Comparison of ENCODE assay signal across 15 cellular contexts in genomic region chr19:4654437-4655361, GRCh38. TPM values are rescaled to one million over a fixed set of nuclear protein-coding genes. Genes with fewer than 3 reads are reported as not detected.
DNase-seq lines count a peak whose midpoint lies in the region; ATAC-seq and TF ChIP-seq lines count a peak whose summit lies in the region.
"Had no signal": no experiment of that assay in that cellular context is flagged by ENCODE, and none has a peak within 500 bp of the region (broad histone marks: within the 10 kb centered on the region; RNA-seq: fewer than 3 reads in every experiment).

No MANE protein-coding gene starts in this region.

- no peak for TF ChIP-seq POLR2A in gastrocnemius medialis (IDR thresholded peaks at IDR 0.05)

- H3K4me3 ChIP-seq in OCI-LY7 (ENCODE audit: low read depth, low read length, poor library complexity, severe bottlenecking) (no peak overlapping the region), gastrocnemius medialis (no peak overlapping the region)

- no peak for DNase-seq in activated CD8-positive, alpha-beta T cell treated with anti-CD3 and anti-CD28 coated beads for 36 hours
- DNase-seq in activated CD8-positive, alpha-beta T cell treated with anti-CD3 and anti-CD28 coated beads, Interleukin-2, amount 10 ng/mL, durations not matched to agents 7 days and 5 days, result no peak
- DNase-seq in OCI-LY7 (ENCODE audit: low spot score), result peak; percentile 19
- no peak for DNase-seq in endothelial cell (ENCODE audit: low spot score)
- DNase-seq in gastrocnemius medialis, result no peak
- DNase-seq in NCI-H2196 (lab: John Stamatoyannopoulos, UW; ENCODE audit: unreplicated experiment), result no peak
- no peak for DNase-seq in NCI-H1092 treated with DMSO at 0.1 percent for 48 hours (lab: John Stamatoyannopoulos, UW)
- DNase-seq: activated CD4-positive, alpha-beta T cell treated with anti-CD3 and anti-CD28 coated beads for 48 hours; activated gamma-delta T cell treated with Interleukin-2 at 50 U/mL for 16 hours; cerebellar nuclear complex; DMS153; H7; NCI-H748 treated with DMSO at 0.1 percent for 48 hours had no signal

- no peaks in the 10 kb centered on the region for H3K9me3 Mint-ChIP-seq in activated CD8-positive, alpha-beta T cell treated with anti-CD3 and anti-CD28 coated beads for 36 hours
- H3K9me3 Mint-ChIP-seq in activated CD8-positive, alpha-beta T cell treated with anti-CD3 and anti-CD28 coated beads, Interleukin-2, amount 10 ng/mL, durations not matched to agents 7 days and 5 days (ENCODE audit: insufficient read depth), result no peaks in the 10 kb centered on the region
- H3K9me3 Mint-ChIP-seq in endothelial cell (ENCODE audit: unreplicated experiment), result no peaks in the 10 kb centered on the region
- H3K9me3 Mint-ChIP-seq: neural crest cell had no signal

- no peaks in the 10 kb centered on the region for H3K27me3 Mint-ChIP-seq in activated CD8-positive, alpha-beta T cell treated with anti-CD3 and anti-CD28 coated beads for 36 hours
- no peaks in the 10 kb centered on the region for H3K27me3 Mint-ChIP-seq in activated CD8-positive, alpha-beta T cell treated with anti-CD3 and anti-CD28 coated beads, Interleukin-2, amount 10 ng/mL, durations not matched to agents 7 days and 5 days (ENCODE audit: low read depth)
- peaks cover 10% of the 10 kb centered on the region for H3K27me3 Mint-ChIP-seq in endothelial cell (ENCODE audit: unreplicated experiment)

- TSS peak; percentile 62 for BruUV-seq in OCI-LY7 (replicated peaks; lab: Mats Ljungman, UMichigan)

- intact Hi-C loops in activated CD8-positive, alpha-beta T cell treated with anti-CD3 and anti-CD28 coated beads for 36 hours (cut with micrococcal nuclease), result no loop called here
- intact Hi-C loops in OCI-LY7 (cut with micrococcal nuclease; ENCODE audit: unreplicated experiment) (no loop called here), gastrocnemius medialis (cut with DNase I; ENCODE audit: low total_unique reads) (no loop called here)

- H3K9me3 ChIP-seq in OCI-LY7 (ENCODE audit: low read length), result no peaks in the 10 kb centered on the region
- no peaks in the 10 kb centered on the region for H3K9me3 ChIP-seq in gastrocnemius medialis

- peaks cover 60% of the 10 kb centered on the region for H3K36me3 ChIP-seq in OCI-LY7 (ENCODE audit: insufficient read depth, low read length)
- peaks cover 0 to 33% of the 10 kb centered on the region in 2 donors for H3K36me3 ChIP-seq in gastrocnemius medialis

- no peak overlapping the region for H3K4me3 Mint-ChIP-seq in activated CD8-positive, alpha-beta T cell treated with anti-CD3 and anti-CD28 coated beads for 36 hours
- no peak overlapping the region for H3K4me3 Mint-ChIP-seq in activated CD8-positive, alpha-beta T cell treated with anti-CD3 and anti-CD28 coated beads, Interleukin-2, amount 10 ng/mL, durations not matched to agents 7 days and 5 days
- peak overlapping the region; percentile 17 for H3K4me3 Mint-ChIP-seq in endothelial cell (ENCODE audit: unreplicated experiment)
- H3K4me3 Mint-ChIP-seq: neural crest cell had no signal

- peaks cover 10% of the 10 kb centered on the region for H3K4me1 ChIP-seq in OCI-LY7 (ENCODE audit: insufficient read depth, low read length, poor library complexity, severe bottlenecking)
- H3K4me1 ChIP-seq in gastrocnemius medialis, result peaks cover 0 to 4% of the 10 kb centered on the region in 2 donors

- ATAC-seq in activated CD8-positive, alpha-beta T cell treated with anti-CD3 and anti-CD28 coated beads for 36 hours, result no peak
- no peak for ATAC-seq in activated CD8-positive, alpha-beta T cell treated with anti-CD3 and anti-CD28 coated beads, Interleukin-2, amount 10 ng/mL, durations not matched to agents 7 days and 5 days
- ATAC-seq in gastrocnemius medialis (peak; percentile 33 to 45), GM19397 (IDR thresholded peaks at IDR 0.05; ENCODE audit: unreplicated experiment) (no peak)

- TF ChIP-seq CTCF in activated CD8-positive, alpha-beta T cell treated with anti-CD3 and anti-CD28 coated beads for 36 hours (IDR thresholded peaks at IDR 0.05), result no peak
- TF ChIP-seq CTCF in OCI-LY7 (conservative IDR thresholded peaks at IDR 0.05; ENCODE audit: low read length) (0 out of 2 replicates have a peak, but pooled peaks have one; percentile 24), endothelial cell (IDR thresholded peaks at IDR 0.05; ENCODE audit: unreplicated experiment) (no peak), gastrocnemius medialis (IDR thresholded peaks at IDR 0.05 in 4 of 5, conservative IDR thresholded peaks at IDR 0.05 in 1 of 5) (no peak)

- no peaks in the 10 kb centered on the region for H4K20me1 ChIP-seq in OCI-LY7 (ENCODE audit: insufficient read depth, low read length)

- H3K27me3 ChIP-seq in gastrocnemius medialis, result no peaks in the 10 kb centered on the region

- H3K27ac ChIP-seq in OCI-LY7 (ENCODE audit: low read depth, low read length, poor library complexity, severe bottlenecking) (peak overlapping the region; percentile 42), gastrocnemius medialis (peak overlapping the region in 2 of 4 donors; percentile 28 to 35)

- no peaks in the 10 kb centered on the region for H3K79me2 ChIP-seq in OCI-LY7 (ENCODE audit: insufficient read depth, low read depth, low read length)

- in situ Hi-C loops in gastrocnemius medialis (cut with MboI; ENCODE audit: low sequenced_read_pairs in 4 of 4), result no loop called here

- peak overlapping the region; percentile 19; the same call in 1 of the 2 replicates for H3K4me2 ChIP-seq in OCI-LY7 (ENCODE audit: low read length)

- no peaks in the 10 kb centered on the region for H3K4me1 Mint-ChIP-seq in activated CD8-positive, alpha-beta T cell treated with anti-CD3 and anti-CD28 coated beads for 36 hours (ENCODE audit: low read depth)
- H3K4me1 Mint-ChIP-seq in activated CD8-positive, alpha-beta T cell treated with anti-CD3 and anti-CD28 coated beads, Interleukin-2, amount 10 ng/mL, durations not matched to agents 7 days and 5 days (ENCODE audit: low read depth), result peaks cover 5% of the 10 kb centered on the region
- H3K4me1 Mint-ChIP-seq in endothelial cell (ENCODE audit: unreplicated experiment), result peaks cover 12% of the 10 kb centered on the region
- H3K4me1 Mint-ChIP-seq: neural crest cell had no signal

- H3K27ac Mint-ChIP-seq in activated CD8-positive, alpha-beta T cell treated with anti-CD3 and anti-CD28 coated beads for 36 hours, result peak overlapping the region; percentile 39
- no peak overlapping the region for H3K27ac Mint-ChIP-seq in activated CD8-positive, alpha-beta T cell treated with anti-CD3 and anti-CD28 coated beads, Interleukin-2, amount 10 ng/mL, durations not matched to agents 7 days and 5 days
- peak overlapping the region; percentile 9 for H3K27ac Mint-ChIP-seq in endothelial cell (ENCODE audit: unreplicated experiment)

- POLR2A ChIA-PET in activated CD8-positive, alpha-beta T cell treated with anti-CD3 and anti-CD28 coated beads for 36 hours (lab: Charles Lee), result interaction anchor here (0.9 to 1.6 kb wide), 4 partner anchors 10 to 669 kb away, joined by 3 to 5 read pairs (median 3); partner anchors contain the start of genes EEF2 and PLIN3
- POLR2A ChIA-PET in activated CD8-positive, alpha-beta T cell treated with anti-CD3 and anti-CD28 coated beads, Interleukin-2, amount 10 ng/mL, durations not matched to agents 7 days and 5 days (lab: Charles Lee), result interaction anchor here (0.6 kb wide), 1 partner anchor 14 kb away, joined by 3 read pairs; no protein-coding TSS in a partner anchor
- POLR2A ChIA-PET in OCI-LY7 (lab: Charles Lee), result interaction anchor here (0.7 kb wide), 1 partner anchor 172 kb away, joined by 3 read pairs; no protein-coding TSS in a partner anchor

- H3K9me2 ChIP-seq in OCI-LY7 (ENCODE audit: insufficient read depth, low read length), result no peaks in the 10 kb centered on the region

- CTCF ChIA-PET in activated CD8-positive, alpha-beta T cell treated with anti-CD3 and anti-CD28 coated beads for 36 hours (lab: Charles Lee), result interaction anchor here (0.6 to 2.1 kb wide), 2 partner anchors 18 to 61 kb away, joined by 3 to 6 read pairs; no protein-coding TSS in a partner anchor
- CTCF ChIA-PET in activated CD8-positive, alpha-beta T cell treated with anti-CD3 and anti-CD28 coated beads, Interleukin-2, amount 10 ng/mL, durations not matched to agents 7 days and 5 days (lab: Charles Lee), result interaction anchor here (1.6 kb wide), 1 partner anchor 18 kb away, joined by 3 read pairs; no protein-coding TSS in a partner anchor
- CTCF ChIA-PET in OCI-LY7 (lab: Charles Lee; ENCODE audit: unreplicated experiment), result no interaction called here

- no peak overlapping the region for H2AFZ ChIP-seq in OCI-LY7 (ENCODE audit: low read length)

- H3K36me3 Mint-ChIP-seq in activated CD8-positive, alpha-beta T cell treated with anti-CD3 and anti-CD28 coated beads for 36 hours (ENCODE audit: low read depth), result peaks cover 21% of the 10 kb centered on the region
- peaks cover 17% of the 10 kb centered on the region for H3K36me3 Mint-ChIP-seq in activated CD8-positive, alpha-beta T cell treated with anti-CD3 and anti-CD28 coated beads, Interleukin-2, amount 10 ng/mL, durations not matched to agents 7 days and 5 days (ENCODE audit: low read depth)
- H3K36me3 Mint-ChIP-seq in endothelial cell (ENCODE audit: low read depth, unreplicated experiment), result peaks cover 14% of the 10 kb centered on the region

RNA-seq across cellular contexts. Expression of gene TNFAIP8L1, which starts 15.4 kb away (rescaled TPM):
- 10 to 100 TPM; 13.5 to 13.7 TPM for total RNA-seq in activated CD8-positive, alpha-beta T cell treated with anti-CD3 and anti-CD28 coated beads for 36 hours
- total RNA-seq in activated CD8-positive, alpha-beta T cell treated with anti-CD3 and anti-CD28 coated beads, Interleukin-2, amount 10 ng/mL, durations not matched to agents 7 days and 5 days, result 10 to 100 TPM; 19.4 to 20.2 TPM
- 9.0 and 10.0 TPM in 2 replicates for total RNA-seq in OCI-LY7 (2014; rRNA removed; shearing (Covaris generic))
- total RNA-seq in OCI-LY7 (2022) (22.7 and 24.3 TPM in 2 replicates), endothelial cell (ENCODE audit: unreplicated experiment) (60.1 TPM), gastrocnemius medialis (1 to 10 TPM; 1.3 to 2.9 (median 1.7) TPM)

RNA-seq across cellular contexts. Expression of gene MYDGF, which starts 15.4 kb away (rescaled TPM):
- total RNA-seq in activated CD8-positive, alpha-beta T cell treated with anti-CD3 and anti-CD28 coated beads for 36 hours, result 10 to 100 TPM; 58.3 to 62.1 TPM
- 10 to 100 TPM; 49.6 to 54.9 TPM for total RNA-seq in activated CD8-positive, alpha-beta T cell treated with anti-CD3 and anti-CD28 coated beads, Interleukin-2, amount 10 ng/mL, durations not matched to agents 7 days and 5 days
- 73.3 and 76.0 TPM in 2 replicates for total RNA-seq in OCI-LY7 (2014; rRNA removed; shearing (Covaris generic))
- 65.0 and 77.3 TPM in 2 replicates for total RNA-seq in OCI-LY7 (2022)
- total RNA-seq in endothelial cell (ENCODE audit: unreplicated experiment), result 112 TPM
- total RNA-seq in gastrocnemius medialis, result 10 to 100 TPM in 2 of 4 donors, 1 to 10 TPM in 2; 8.0 to 12.9 (median 10.1) TPM

Comparison
In these comparisons a context has a peak if more than half of its experiments do, and no peak if none do; other contexts are left out.
1. ATAC-seq: peak in gastrocnemius medialis (2 of 2); none in activated CD8-positive, alpha-beta T cell treated with anti-CD3 and anti-CD28 coated beads for 36 hours (single experiment), activated CD8-positive, alpha-beta T cell treated with anti-CD3 and anti-CD28 coated beads, Interleukin-2, amount 10 ng/mL, durations not matched to agents 7 days and 5 days (single experiment) and GM19397 (single experiment).